ENCODE assay signal across 9 cellular contexts in the genomic region with DNA sequence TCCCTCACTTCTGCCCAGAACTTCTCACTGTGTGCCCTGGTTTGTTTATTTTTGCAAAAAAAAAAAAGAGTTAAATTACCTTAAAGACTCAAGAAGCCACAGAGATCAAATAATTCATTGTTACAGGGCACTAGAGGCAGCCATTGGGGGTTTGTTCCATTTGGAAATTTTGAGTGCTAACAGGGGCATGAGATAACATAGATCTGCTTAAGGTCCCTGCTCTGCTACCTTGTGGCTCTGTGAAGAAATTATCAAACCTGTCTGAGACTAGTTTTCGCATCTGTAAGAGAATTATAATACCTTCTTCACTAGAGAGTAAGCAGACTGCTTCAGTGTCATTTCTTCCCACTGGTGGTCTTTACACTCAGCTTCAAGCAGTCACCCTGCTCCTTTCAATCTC. TPM values are rescaled to one million over a fixed set of nuclear protein-coding genes. Genes with fewer than 3 reads are reported as not detected.
DNase-seq lines count a peak whose midpoint lies in the region; ATAC-seq and TF ChIP-seq lines count a peak whose summit lies in the region.
"Had no signal": no experiment of that assay in that cellular context is flagged by ENCODE, and none has a peak within 500 bp of the region (broad histone marks: within the 10 kb centered on the region; RNA-seq: fewer than 3 reads in every experiment).

No MANE protein-coding gene starts in this region.

- H3K27ac Mint-ChIP-seq in GM23338 (no peak overlapping the region), WTC11 (peak overlapping the region; percentile 32; the same call in 1 of the 2 replicates)
- no peak overlapping the region for H3K27ac Mint-ChIP-seq in activated CD8-positive, alpha-beta T cell treated with anti-CD3 and anti-CD28 coated beads, Interleukin-2, amount 10 ng/mL, durations not matched to agents 7 days and 5 days
- H3K27ac Mint-ChIP-seq: activated CD4-positive, alpha-beta memory T cell treated with anti-CD3 and anti-CD28 coated beads for 36 hours had no signal

- ATAC-seq in GM23338 (no peak), WTC11 (no peak), left colon (peak; percentile 35), HG02981 (IDR thresholded peaks at IDR 0.05; ENCODE audit: unreplicated experiment) (no peak), GM21381 (IDR thresholded peaks at IDR 0.05; ENCODE audit: unreplicated experiment) (no peak), GM18861 (IDR thresholded peaks at IDR 0.05; ENCODE audit: unreplicated experiment) (no peak)
- no peak for ATAC-seq in activated CD8-positive, alpha-beta T cell treated with anti-CD3 and anti-CD28 coated beads, Interleukin-2, amount 10 ng/mL, durations not matched to agents 7 days and 5 days

- H3K9me2 ChIP-seq in GM23338 (ENCODE audit: insufficient read depth) = peaks cover 3% of the 10 kb centered on the region; the same call in 1 of the 2 replicates

- H3F3A ChIP-seq in GM23338 (replicated peaks; ENCODE audit: low read depth) = no peaks in the 10 kb centered on the region

- H3K4me1 Mint-ChIP-seq in GM23338 (peaks cover 10% of the 10 kb centered on the region), WTC11 (peaks cover 11% of the 10 kb centered on the region)
- H3K4me1 Mint-ChIP-seq in activated CD8-positive, alpha-beta T cell treated with anti-CD3 and anti-CD28 coated beads, Interleukin-2, amount 10 ng/mL, durations not matched to agents 7 days and 5 days (ENCODE audit: low read depth) = peaks cover 3% of the 10 kb centered on the region

- H3K4me3 Mint-ChIP-seq in GM23338 (no peak overlapping the region), WTC11 (no peak overlapping the region)
- H3K4me3 Mint-ChIP-seq in activated CD8-positive, alpha-beta T cell treated with anti-CD3 and anti-CD28 coated beads, Interleukin-2, amount 10 ng/mL, durations not matched to agents 7 days and 5 days = no peak overlapping the region
- H3K4me3 Mint-ChIP-seq: activated CD4-positive, alpha-beta memory T cell treated with anti-CD3 and anti-CD28 coated beads for 36 hours had no signal

- H3K9me3 Mint-ChIP-seq in GM23338 (peaks cover 44% of the 10 kb centered on the region), WTC11 (no peaks in the 10 kb centered on the region)
- H3K9me3 Mint-ChIP-seq in activated CD8-positive, alpha-beta T cell treated with anti-CD3 and anti-CD28 coated beads, Interleukin-2, amount 10 ng/mL, durations not matched to agents 7 days and 5 days (ENCODE audit: insufficient read depth) = no peaks in the 10 kb centered on the region
- H3K9me3 Mint-ChIP-seq: activated CD4-positive, alpha-beta memory T cell treated with anti-CD3 and anti-CD28 coated beads for 36 hours had no signal

- no peak for TF ChIP-seq CTCF in GM23338 (conservative IDR thresholded peaks at IDR 0.05; ENCODE audit: low read depth in 2 of 2)
- no peak for TF ChIP-seq CTCF in WTC11 (IDR thresholded peaks at IDR 0.05)

- H3K4me3 ChIP-seq in GM23338 (no peak overlapping the region), stomach smooth muscle (ENCODE audit: low read length in 2 of 2) (peak overlapping the region; percentile 29 to 66)

- POLR2A ChIA-PET in WTC11 (lab: Charles Lee) = interaction anchor here (0.7 kb wide), 1 partner anchor 554 kb away, joined by 6 read pairs; no protein-coding TSS in a partner anchor
- POLR2A ChIA-PET in activated CD8-positive, alpha-beta T cell treated with anti-CD3 and anti-CD28 coated beads, Interleukin-2, amount 10 ng/mL, durations not matched to agents 7 days and 5 days (lab: Charles Lee) = no interaction called here

- H3K4me1 ChIP-seq in GM23338 (ENCODE audit: insufficient read depth) (peaks cover 7% of the 10 kb centered on the region; the same call in 1 of the 2 replicates), stomach smooth muscle (ENCODE audit: control insufficient read depth, insufficient read depth, low read length) (no peaks in the 10 kb centered on the region)

- no peaks in the 10 kb centered on the region for H3K79me2 ChIP-seq in GM23338 (replicated peaks; ENCODE audit: insufficient read depth)

- H3K27me3 Mint-ChIP-seq in GM23338 (ENCODE audit: insufficient read depth, low read depth, poor library complexity) (no peaks in the 10 kb centered on the region), WTC11 (ENCODE audit: low read depth) (no peaks in the 10 kb centered on the region)
- H3K27me3 Mint-ChIP-seq in activated CD8-positive, alpha-beta T cell treated with anti-CD3 and anti-CD28 coated beads, Interleukin-2, amount 10 ng/mL, durations not matched to agents 7 days and 5 days (ENCODE audit: low read depth) = peaks cover 11% of the 10 kb centered on the region

- intact Hi-C loops in left colon (cut with DNase I, micrococcal nuclease) = no loop called here

- CTCF ChIA-PET in WTC11 (lab: Charles Lee) = interaction anchor here (0.6 kb wide), 1 partner anchor 58 kb away, joined by 3 read pairs; no protein-coding TSS in a partner anchor
- CTCF ChIA-PET in activated CD8-positive, alpha-beta T cell treated with anti-CD3 and anti-CD28 coated beads, Interleukin-2, amount 10 ng/mL, durations not matched to agents 7 days and 5 days (lab: Charles Lee) = no interaction called here

- peak overlapping the region; percentile 78 for H2AFZ ChIP-seq in GM23338

- H3K36me3 ChIP-seq in GM23338 (ENCODE audit: insufficient read depth) = no peaks in the 10 kb centered on the region
- no peaks in the 10 kb centered on the region for H3K36me3 ChIP-seq in stomach smooth muscle (ENCODE audit: control insufficient read depth in 2 of 2, insufficient read depth in 2 of 2, low read length in 2 of 2)

- peak overlapping the region in 1 of 2 donors; percentile 26 for H3K9ac ChIP-seq in stomach smooth muscle (ENCODE audit: low read length in 2 of 2)

- H3K4me2 ChIP-seq in GM23338 = no peak overlapping the region

- H3K27me3 ChIP-seq in GM23338 (ENCODE audit: insufficient read depth) (no peaks in the 10 kb centered on the region), stomach smooth muscle (ENCODE audit: control insufficient read depth in 1 of 2, insufficient read depth in 2 of 2, low read length in 2 of 2) (no peaks in the 10 kb centered on the region)

- no peak for DNase-seq in GM23338 (ENCODE audit: low spot score)
- DNase-seq in WTC11 (ENCODE audit: low spot score) = no peak
- no peak for DNase-seq in left colon
- DNase-seq in activated CD8-positive, alpha-beta T cell treated with anti-CD3 and anti-CD28 coated beads, Interleukin-2, amount 10 ng/mL, durations not matched to agents 7 days and 5 days = no peak
- DNase-seq: activated CD4-positive, alpha-beta memory T cell treated with anti-CD3 and anti-CD28 coated beads for 36 hours had no signal

- H3K27ac ChIP-seq in GM23338 (ENCODE audit: low read depth) (peak overlapping the region; percentile 34; the same call in 1 of the 2 replicates), stomach smooth muscle (ENCODE audit: low read length) (peak overlapping the region; percentile 6)

- no peaks in the 10 kb centered on the region for H4K20me1 ChIP-seq in GM23338 (replicated peaks; ENCODE audit: insufficient read depth)

- no peaks in the 10 kb centered on the region for H3K9me3 ChIP-seq in stomach smooth muscle (ENCODE audit: control insufficient read depth in 2 of 2, low read length in 2 of 2)

- no peaks in the 10 kb centered on the region for H3K36me3 Mint-ChIP-seq in GM23338 (ENCODE audit: low read depth)
- no peaks in the 10 kb centered on the region for H3K36me3 Mint-ChIP-seq in WTC11
- H3K36me3 Mint-ChIP-seq in activated CD8-positive, alpha-beta T cell treated with anti-CD3 and anti-CD28 coated beads, Interleukin-2, amount 10 ng/mL, durations not matched to agents 7 days and 5 days (ENCODE audit: low read depth) = no peaks in the 10 kb centered on the region
- H3K36me3 Mint-ChIP-seq: activated CD4-positive, alpha-beta memory T cell treated with anti-CD3 and anti-CD28 coated beads for 36 hours had no signal

TF ChIP-seq in GM23338, 12 proteins besides CTCF, POLR2A, EP300 and RAD21:
- TF ChIP-seq EZH2 (IDR thresholded peaks at IDR 0.05; ENCODE audit: low read depth, unreplicated experiment) (no peak), STAT1 (IDR thresholded peaks at IDR 0.05; ENCODE audit: unreplicated experiment) (no peak), POLR2AphosphoS5 (IDR thresholded peaks at IDR 0.05; ENCODE audit: low read depth) (no peak), JUNB (IDR thresholded peaks at IDR 0.05; ENCODE audit: unreplicated experiment) (no peak), CREB1 (CRISPR knock-in tag; IDR thresholded peaks at IDR 0.05; ENCODE audit: low read depth) (no peak)

TF ChIP-seq in WTC11, 78 proteins besides CTCF, POLR2A, EP300 and RAD21 (continues in another document):
- TF ChIP-seq, protein P1, sequence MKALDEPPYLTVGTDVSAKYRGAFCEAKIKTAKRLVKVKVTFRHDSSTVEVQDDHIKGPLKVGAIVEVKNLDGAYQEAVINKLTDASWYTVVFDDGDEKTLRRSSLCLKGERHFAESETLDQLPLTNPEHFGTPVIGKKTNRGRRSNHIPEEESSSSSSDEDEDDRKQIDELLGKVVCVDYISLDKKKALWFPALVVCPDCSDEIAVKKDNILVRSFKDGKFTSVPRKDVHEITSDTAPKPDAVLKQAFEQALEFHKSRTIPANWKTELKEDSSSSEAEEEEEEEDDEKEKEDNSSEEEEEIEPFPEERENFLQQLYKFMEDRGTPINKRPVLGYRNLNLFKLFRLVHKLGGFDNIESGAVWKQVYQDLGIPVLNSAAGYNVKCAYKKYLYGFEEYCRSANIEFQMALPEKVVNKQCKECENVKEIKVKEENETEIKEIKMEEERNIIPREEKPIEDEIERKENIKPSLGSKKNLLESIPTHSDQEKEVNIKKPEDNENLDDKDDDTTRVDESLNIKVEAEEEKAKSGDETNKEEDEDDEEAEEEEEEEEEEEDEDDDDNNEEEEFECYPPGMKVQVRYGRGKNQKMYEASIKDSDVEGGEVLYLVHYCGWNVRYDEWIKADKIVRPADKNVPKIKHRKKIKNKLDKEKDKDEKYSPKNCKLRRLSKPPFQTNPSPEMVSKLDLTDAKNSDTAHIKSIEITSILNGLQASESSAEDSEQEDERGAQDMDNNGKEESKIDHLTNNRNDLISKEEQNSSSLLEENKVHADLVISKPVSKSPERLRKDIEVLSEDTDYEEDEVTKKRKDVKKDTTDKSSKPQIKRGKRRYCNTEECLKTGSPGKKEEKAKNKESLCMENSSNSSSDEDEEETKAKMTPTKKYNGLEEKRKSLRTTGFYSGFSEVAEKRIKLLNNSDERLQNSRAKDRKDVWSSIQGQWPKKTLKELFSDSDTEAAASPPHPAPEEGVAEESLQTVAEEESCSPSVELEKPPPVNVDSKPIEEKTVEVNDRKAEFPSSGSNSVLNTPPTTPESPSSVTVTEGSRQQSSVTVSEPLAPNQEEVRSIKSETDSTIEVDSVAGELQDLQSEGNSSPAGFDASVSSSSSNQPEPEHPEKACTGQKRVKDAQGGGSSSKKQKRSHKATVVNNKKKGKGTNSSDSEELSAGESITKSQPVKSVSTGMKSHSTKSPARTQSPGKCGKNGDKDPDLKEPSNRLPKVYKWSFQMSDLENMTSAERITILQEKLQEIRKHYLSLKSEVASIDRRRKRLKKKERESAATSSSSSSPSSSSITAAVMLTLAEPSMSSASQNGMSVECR (CRISPR knock-in tag; IDR thresholded peaks at IDR 0.05; ENCODE audit: borderline replicate concordance) = no peak

RNA-seq across cellular contexts. Expression of gene TLR4, which starts 0.4 kb away (rescaled TPM):
- 0.17 and 0.27 TPM in 2 replicates for total RNA-seq in GM23338 (2014; rRNA removed; shearing (Covaris generic))
- 0.06 TPM in 1 of 2 replicates, not detected in the other for polyA plus RNA-seq in GM23338 (2016; fragmentation: Nextera tagmentation; extraction: Ambion mirVana)
- 0.05 to 0.11 TPM (median 0.11 TPM) in 3 replicates for total RNA-seq in WTC11 (2021)
- 10 to 100 TPM in 1 of 2 donors, 1 to 10 TPM in 1; 6.0 to 12.8 TPM for total RNA-seq in left colon
- under 1 TPM; 0.08 to 0.16 TPM for total RNA-seq in activated CD8-positive, alpha-beta T cell treated with anti-CD3 and anti-CD28 coated beads, Interleukin-2, amount 10 ng/mL, durations not matched to agents 7 days and 5 days
- total RNA-seq: activated CD4-positive, alpha-beta memory T cell treated with anti-CD3 and anti-CD28 coated beads for 36 hours had no signal
